ENCODE assay signal across 8 cellular contexts in the genomic region with DNA sequence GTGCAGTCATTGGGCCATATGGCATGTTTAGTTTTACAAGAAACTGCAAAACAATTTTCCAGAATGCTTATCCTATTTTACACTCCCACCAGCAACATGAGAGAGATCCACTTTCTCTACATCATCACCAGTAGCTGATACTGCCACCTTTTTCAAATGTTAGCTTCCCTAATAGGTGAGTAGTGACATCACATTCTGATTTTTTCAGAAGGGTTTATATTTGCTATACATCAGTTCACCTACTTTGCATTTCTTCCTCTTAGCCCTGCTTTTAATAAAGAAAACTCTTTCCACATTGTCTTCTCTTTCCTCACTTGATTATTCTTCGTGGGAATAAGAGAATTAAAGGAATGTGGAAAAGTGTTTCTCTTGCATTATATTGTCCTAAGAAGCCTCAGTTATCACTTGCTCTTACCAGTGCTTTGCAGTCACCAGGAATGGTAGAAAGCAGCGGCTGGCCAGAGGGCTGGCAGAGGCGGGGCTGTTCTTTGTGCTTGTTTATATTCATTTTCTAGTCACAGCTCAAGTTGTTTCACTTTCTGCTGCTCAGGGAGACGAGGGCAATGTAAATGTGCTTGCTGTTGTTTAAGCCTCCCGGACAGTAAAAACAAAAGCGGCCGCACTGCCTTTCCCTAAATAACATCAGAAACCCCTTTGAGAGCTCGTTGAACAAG.
DNase-seq lines count a peak whose midpoint lies in the region; ATAC-seq and TF ChIP-seq lines count a peak whose summit lies in the region.

No MANE protein-coding gene starts in this region.

- H3K9me3 ChIP-seq in AG04450 (ENCODE audit: control insufficient read depth, insufficient read depth, low read length) (no peaks in the 10 kb centered on the region), spleen (peaks cover 0 to 7% (median 2%) of the 10 kb centered on the region in 8 donors)

- 19 to 34% (median 26%) methylated on average over 8 of the region's 8 CpGs for WGBS in spleen, 5 donors

- CTCF ChIA-PET in AG04450 (lab: Charles Lee), result no interaction called here

- intact Hi-C loops in head of caudate nucleus (cut with DNase I) (no loop called here), spleen (cut with DNase I; ENCODE audit: low total_unique reads) (no loop called here)

- POLR2A ChIA-PET in AG04450 (lab: Yijun Ruan, JAX), result interaction anchor here (0.6 to 0.7 kb wide), 4 partner anchors 11 to 360 kb away, joined by 4 to 14 read pairs (median 9); no protein-coding TSS in a partner anchor

- H3K27me3 ChIP-seq in AG04450 (ENCODE audit: control insufficient read depth, insufficient read depth, low read length), result peaks cover 22% of the 10 kb centered on the region
- H3K27me3 ChIP-seq in spleen (replicated peaks in 1 of 7), result no peaks in the 10 kb centered on the region

- ATAC-seq in GM18868 (IDR thresholded peaks at IDR 0.05; ENCODE audit: unreplicated experiment) (peak; percentile 95), HG03039 (IDR thresholded peaks at IDR 0.05; ENCODE audit: unreplicated experiment) (peak; percentile 95)

- peaks cover 0 to 60% (median 18%) of the 10 kb centered on the region in 6 donors for H3K4me1 ChIP-seq in spleen

- TF ChIP-seq CTCF in AG04450 (IDR thresholded peaks at IDR 0.05; ENCODE audit: low read depth, low read length), result no peak
- TF ChIP-seq CTCF in spleen (IDR thresholded peaks at IDR 0.05 in 8 of 11, conservative IDR thresholded peaks at IDR 0.05 in 3 of 11), result no peak

- no peaks in the 10 kb centered on the region for H3K36me3 ChIP-seq in spleen

- H3K4me3 ChIP-seq in AG04450 (ENCODE audit: low read depth, low read length) (peak overlapping the region; percentile 43), spleen (peak overlapping the region in 2 of 8 donors; percentile 19 to 40)

- H3K27ac ChIP-seq in AG04450 (ENCODE audit: low read depth, low read length), result peak overlapping the region; percentile 71
- H3K27ac ChIP-seq in spleen, result peak overlapping the region in 6 of 8 donors; percentile 54 to 83 (median 76)

- no peak for TF ChIP-seq POLR2A in spleen (IDR thresholded peaks at IDR 0.05)

- DNase-seq in AG04450 (ENCODE audit: low read depth, low spot score) (peak; percentile 47), SW480 (ENCODE audit: low spot score) (peak; percentile 58), head of caudate nucleus (peak; percentile 22 to 89 (median 70)), spleen (no peak), NCI-H345 (lab: John Stamatoyannopoulos, UW) (no peak), OCI-M2 (lab: John Stamatoyannopoulos, UW; ENCODE audit: unreplicated experiment) (no peak)

Comparison
In these comparisons a context has a peak if more than half of its experiments do, and no peak if none do; other contexts are left out.
1. DNase-seq: peak in AG04450 (single experiment), SW480 (single experiment) and head of caudate nucleus (42 of 42); none in spleen (single experiment), NCI-H345 (single experiment) and OCI-M2 (single experiment).